Comparison of ENCODE assay signal across 11 cellular contexts in the genomic region with DNA sequence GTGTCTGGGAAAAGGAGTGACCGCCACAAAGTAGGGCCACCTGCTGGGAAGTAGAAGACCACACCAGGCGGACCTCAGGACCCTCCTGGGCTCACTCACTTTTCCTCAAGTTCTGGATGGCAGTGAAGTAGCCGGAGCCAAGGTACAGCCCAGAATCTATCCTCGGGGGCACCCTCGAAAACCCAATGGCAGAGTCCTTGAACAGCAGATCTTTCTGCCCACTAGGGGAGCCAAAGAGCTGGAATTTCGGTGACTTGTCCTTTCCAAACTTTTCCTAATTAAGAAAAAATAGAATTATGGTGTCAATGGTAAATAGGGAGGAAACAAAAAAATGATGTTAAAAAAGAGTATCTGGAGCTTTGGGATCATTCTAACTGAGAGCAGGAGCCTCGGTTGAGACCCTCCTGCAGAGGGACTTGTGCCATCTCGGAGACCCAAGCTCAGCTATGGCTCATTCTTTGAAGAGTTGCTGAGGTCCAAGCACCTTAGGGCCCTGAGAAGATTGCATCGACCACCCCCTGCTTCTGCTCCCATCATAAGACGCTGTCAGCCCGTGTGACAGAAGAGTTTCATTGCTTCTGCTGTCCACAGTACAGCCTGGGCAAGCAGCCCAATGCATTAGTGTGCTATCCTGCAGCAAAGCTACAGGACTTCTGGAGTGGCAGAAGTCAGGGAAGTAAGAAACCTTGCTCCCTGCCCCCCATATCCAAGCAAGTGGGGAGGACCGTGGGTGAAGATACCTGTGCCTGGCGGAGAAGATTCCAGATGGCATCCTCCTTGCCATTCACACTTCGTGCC. TPM values are rescaled to one million over a fixed set of nuclear protein-coding genes. Genes with fewer than 3 reads are reported as not detected.
DNase-seq lines count a peak whose midpoint lies in the region; ATAC-seq and TF ChIP-seq lines count a peak whose summit lies in the region.
"Had no signal": no experiment of that assay in that cellular context is flagged by ENCODE, and none has a peak within 500 bp of the region (broad histone marks: within the 10 kb centered on the region; RNA-seq: fewer than 3 reads in every experiment).

No MANE protein-coding gene starts in this region.

- TF ChIP-seq RAD21 in SK-N-SH (IDR thresholded peaks at IDR 0.05; ENCODE audit: low read length), result no peak

- POLR2A ChIA-PET in A673 (lab: Charles Lee; ENCODE audit: low non-redundant PET) (no interaction called here), SK-N-SH (lab: Yijun Ruan, JAX) (no interaction called here)

- no peaks in the 10 kb centered on the region for H3F3A ChIP-seq in SK-N-SH (replicated peaks; ENCODE audit: insufficient read depth)

- CTCF ChIA-PET in A673 (lab: Charles Lee), result no interaction called here
- CTCF ChIA-PET in SK-N-SH (lab: Yijun Ruan, JAX), result interaction anchor here (0.7 to 2.6 kb wide), 14 partner anchors 10 to 257 kb away, joined by 3 to 14 read pairs (median 6); partner anchors contain the start of genes CCR5AS and CCRL2

- no peaks in the 10 kb centered on the region for H3K79me2 ChIP-seq in SK-N-SH (ENCODE audit: insufficient read depth)

- H3K36me3 ChIP-seq in A673 (ENCODE audit: insufficient read depth, low read length, poor library complexity, severe bottlenecking) (no peaks in the 10 kb centered on the region), SK-N-SH (replicated peaks in 1 of 2; ENCODE audit: control insufficient read depth in 1 of 2, insufficient read depth in 2 of 2, low read length in 1 of 2) (no peaks in the 10 kb centered on the region), right atrium auricular region (no peaks in the 10 kb centered on the region)

- no peak overlapping the region for H3K9ac ChIP-seq in SK-N-SH

- no TSS peak for BruUV-seq in A673 (replicated peaks; lab: Mats Ljungman, UMichigan)

- H3K27ac ChIP-seq in A673 (ENCODE audit: low read depth, low read length, poor library complexity, severe bottlenecking) (no peak overlapping the region), SK-N-SH (ENCODE audit: low read depth in 2 of 2, low read length in 1 of 2) (no peak overlapping the region), right atrium auricular region (no peak overlapping the region)

- H4K20me1 ChIP-seq in SK-N-SH (ENCODE audit: insufficient read depth), result no peaks in the 10 kb centered on the region

- no peaks in the 10 kb centered on the region for H3K9me3 ChIP-seq in A673 (ENCODE audit: low read depth, low read length, poor library complexity, severe bottlenecking)
- H3K9me3 ChIP-seq in SK-N-SH, result no peaks in the 10 kb centered on the region
- no peaks in the 10 kb centered on the region for H3K9me3 ChIP-seq in right atrium auricular region

- 23% methylated on average over 10 of the region's 14 CpGs for WGBS in SK-N-SH (ENCODE audit: low lambda C conversion rate)

- no peak overlapping the region for H3K4me2 ChIP-seq in SK-N-SH

- no peak for DNase-seq in A673 (ENCODE audit: low spot score)
- DNase-seq in SK-N-SH, result peak; percentile 58
- DNase-seq in right atrium auricular region (ENCODE audit: low spot score), result peak; percentile 34
- no peak for DNase-seq in cerebellum (ENCODE audit: low spot score)
- DNase-seq in DMS153 treated with DMSO at 0.1 percent for 48 hours (lab: John Stamatoyannopoulos, UW; ENCODE audit: unreplicated experiment), result no peak
- no peak for DNase-seq in T-helper 9 cell
- DNase-seq: activated naive CD8-positive, alpha-beta T cell treated with anti-CD3 and anti-CD28 coated beads, Interleukin-2, amount 10 ng/mL, durations not matched to agents 7 days and 5 days; GDM1; mesenchymal stem cell had no signal

- H3K4me3 ChIP-seq in A673 (ENCODE audit: low read depth, low read length, poor library complexity, severe bottlenecking) (no peak overlapping the region), SK-N-SH (ENCODE audit: low read depth in 2 of 2, low read length in 1 of 2) (no peak overlapping the region), right atrium auricular region (no peak overlapping the region)

- no peak for ATAC-seq in HG03108 (IDR thresholded peaks at IDR 0.05; ENCODE audit: unreplicated experiment)

- no peak for TF ChIP-seq EP300 in SK-N-SH (IDR thresholded peaks at IDR 0.05; ENCODE audit: borderline replicate concordance in 1 of 2, low read depth in 1 of 2, low read length in 1 of 2)

- H3K9me2 ChIP-seq in SK-N-SH, result no peaks in the 10 kb centered on the region

- intact Hi-C loops in A673 (cut with micrococcal nuclease; ENCODE audit: unreplicated experiment), result no loop called here

- no peak overlapping the region for H2AFZ ChIP-seq in SK-N-SH (ENCODE audit: low read depth)

- H3K4me1 ChIP-seq in A673 (ENCODE audit: insufficient read depth, low read length, poor library complexity, severe bottlenecking) (no peaks in the 10 kb centered on the region), SK-N-SH (ENCODE audit: control insufficient read depth in 1 of 2, insufficient read depth in 2 of 2, low read depth in 1 of 2, low read length in 1 of 2) (no peaks in the 10 kb centered on the region), right atrium auricular region (peaks cover 0 to 4% of the 10 kb centered on the region in 2 donors)

- no peaks in the 10 kb centered on the region for H3K27me3 ChIP-seq in A673 (replicated peaks; ENCODE audit: insufficient read depth, low read depth, low read length, poor library complexity)
- 0 out of 2 replicates have a peak, but pooled peaks cover 8% of the 10 kb centered on the region for H3K27me3 ChIP-seq in SK-N-SH (ENCODE audit: insufficient read depth)
- no peaks in the 10 kb centered on the region for H3K27me3 ChIP-seq in right atrium auricular region

- peak; percentile 66 for TF ChIP-seq CTCF in A673 (conservative IDR thresholded peaks at IDR 0.05; ENCODE audit: low read depth, low read length)
- peak; percentile 68 for TF ChIP-seq CTCF in GM12872 (IDR thresholded peaks at IDR 0.05; ENCODE audit: insufficient read depth, low read depth, low read length)
- TF ChIP-seq CTCF in SK-N-SH (IDR thresholded peaks at IDR 0.05), result peak; percentile 65
- TF ChIP-seq CTCF in right atrium auricular region (IDR thresholded peaks at IDR 0.05), result peak; percentile 21 to 57

TF ChIP-seq in SK-N-SH, 30 proteins besides CTCF, POLR2A, EP300 and RAD21:
- TF ChIP-seq, protein P1, sequence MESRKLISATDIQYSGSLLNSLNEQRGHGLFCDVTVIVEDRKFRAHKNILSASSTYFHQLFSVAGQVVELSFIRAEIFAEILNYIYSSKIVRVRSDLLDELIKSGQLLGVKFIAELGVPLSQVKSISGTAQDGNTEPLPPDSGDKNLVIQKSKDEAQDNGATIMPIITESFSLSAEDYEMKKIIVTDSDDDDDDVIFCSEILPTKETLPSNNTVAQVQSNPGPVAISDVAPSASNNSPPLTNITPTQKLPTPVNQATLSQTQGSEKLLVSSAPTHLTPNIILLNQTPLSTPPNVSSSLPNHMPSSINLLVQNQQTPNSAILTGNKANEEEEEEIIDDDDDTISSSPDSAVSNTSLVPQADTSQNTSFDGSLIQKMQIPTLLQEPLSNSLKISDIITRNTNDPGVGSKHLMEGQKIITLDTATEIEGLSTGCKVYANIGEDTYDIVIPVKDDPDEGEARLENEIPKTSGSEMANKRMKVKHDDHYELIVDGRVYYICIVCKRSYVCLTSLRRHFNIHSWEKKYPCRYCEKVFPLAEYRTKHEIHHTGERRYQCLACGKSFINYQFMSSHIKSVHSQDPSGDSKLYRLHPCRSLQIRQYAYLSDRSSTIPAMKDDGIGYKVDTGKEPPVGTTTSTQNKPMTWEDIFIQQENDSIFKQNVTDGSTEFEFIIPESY (IDR thresholded peaks at IDR 0.05; ENCODE audit: borderline replicate concordance, low read depth), result no peak
- TF ChIP-seq CHD2 (IDR thresholded peaks at IDR 0.05; ENCODE audit: low read length, partially characterized antibody) (no peak), SMC3 (IDR thresholded peaks at IDR 0.05; ENCODE audit: low read depth, low read length) (no peak), ELF1 (IDR thresholded peaks at IDR 0.05) (no peak), NFIC (IDR thresholded peaks at IDR 0.05; ENCODE audit: borderline replicate concordance) (no peak), NRF1 (IDR thresholded peaks at IDR 0.05; ENCODE audit: low read depth, low read length) (no peak), SIN3A (IDR thresholded peaks at IDR 0.05; ENCODE audit: borderline replicate concordance, low read depth, low read length) (no peak)
- TF ChIP-seq, protein P2, sequence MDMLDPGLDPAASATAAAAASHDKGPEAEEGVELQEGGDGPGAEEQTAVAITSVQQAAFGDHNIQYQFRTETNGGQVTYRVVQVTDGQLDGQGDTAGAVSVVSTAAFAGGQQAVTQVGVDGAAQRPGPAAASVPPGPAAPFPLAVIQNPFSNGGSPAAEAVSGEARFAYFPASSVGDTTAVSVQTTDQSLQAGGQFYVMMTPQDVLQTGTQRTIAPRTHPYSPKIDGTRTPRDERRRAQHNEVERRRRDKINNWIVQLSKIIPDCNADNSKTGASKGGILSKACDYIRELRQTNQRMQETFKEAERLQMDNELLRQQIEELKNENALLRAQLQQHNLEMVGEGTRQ (IDR thresholded peaks at IDR 0.05; ENCODE audit: borderline replicate concordance, low read depth, low read length), result no peak
TF ChIP-seq in SK-N-SH: peak in this region for 0.

RNA-seq across cellular contexts. Expression of gene LTF, which starts 14.8 kb away (rescaled TPM):
- total RNA-seq in A673 (2021) (not detected in 2 replicates), right atrium auricular region (1 to 10 TPM in 1 of 2 donors, under 1 TPM in 1; 0.51 to 1.8 TPM), cerebellum (0.36 TPM)
- polyA plus RNA-seq in SK-N-SH (2012; rRNA removed), result not detected in 2 replicates
- polyA plus RNA-seq in SK-N-SH (2012; cell fraction: cytosol; rRNA removed), result not detected in 2 replicates
- not detected in 2 replicates for polyA plus RNA-seq in SK-N-SH (2012; cell fraction: nucleus; rRNA removed)
- total RNA-seq: activated naive CD8-positive, alpha-beta T cell treated with anti-CD3 and anti-CD28 coated beads, Interleukin-2, amount 10 ng/mL, durations not matched to agents 7 days and 5 days had no signal

RNA-seq across cellular contexts. Expression of gene CCRL2, which starts 42.9 kb away (rescaled TPM):
- total RNA-seq in A673 (2021) (not detected in 2 replicates), right atrium auricular region (1 to 10 TPM in 1 of 2 donors, under 1 TPM in 1; 0.89 to 4.2 TPM), cerebellum (0.36 TPM)
- not detected in 2 replicates for polyA plus RNA-seq in SK-N-SH (2012; rRNA removed)
- 0.06 TPM in 1 of 2 replicates, not detected in the other for polyA plus RNA-seq in SK-N-SH (2012; cell fraction: cytosol; rRNA removed)
- polyA plus RNA-seq in SK-N-SH (2012; cell fraction: nucleus; rRNA removed), result 0.08 TPM in 1 of 2 replicates, not detected in the other

RNA-seq across cellular contexts. Expression of gene RTP3, which starts 47.8 kb away (rescaled TPM):
- total RNA-seq in A673 (2021) (not detected in 2 replicates), right atrium auricular region (not detected), cerebellum (not detected)
- not detected in 2 replicates for polyA plus RNA-seq in SK-N-SH (2012; rRNA removed)
- not detected in 2 replicates for polyA plus RNA-seq in SK-N-SH (2012; cell fraction: cytosol; rRNA removed)
- polyA plus RNA-seq in SK-N-SH (2012; cell fraction: nucleus; rRNA removed), result not detected in 2 replicates
- total RNA-seq: activated naive CD8-positive, alpha-beta T cell treated with anti-CD3 and anti-CD28 coated beads, Interleukin-2, amount 10 ng/mL, durations not matched to agents 7 days and 5 days had no signal

Comparison
In these comparisons a context has a peak if more than half of its experiments do, and no peak if none do; other contexts are left out.
1. DNase-seq: peak in SK-N-SH (single experiment) and right atrium auricular region (single experiment); none in A673 (single experiment), cerebellum (single experiment), DMS153 treated with DMSO at 0.1 percent for 48 hours (single experiment) and T-helper 9 cell (single experiment).
2. Peak in every context shown above with its lines, with median percentiles within 50 percentile points of each other: CTCF ChIP-seq.